In genomic region chr7:151439855-151440798, GRCh38 we compare ENCODE assay signal across 10 cellular contexts. TPM values are rescaled to one million over a fixed set of nuclear protein-coding genes. Genes with fewer than 3 reads are reported as not detected.
A peak's percentile ranks its signal among the peaks of the same experiment; 100 is the strongest.
DNase-seq lines count a peak whose midpoint lies in the region; ATAC-seq and TF ChIP-seq lines count a peak whose summit lies in the region.
"Had no signal": no experiment of that assay in that cellular context is flagged by ENCODE, and none has a peak within 500 bp of the region (broad histone marks: within the 10 kb centered on the region; RNA-seq: fewer than 3 reads in every experiment).

TSS of gene CRYGN (minus strand) at chr7:151440141. CDS start at chr7:151439917, 224 bp downstream.

- H4K20me1 ChIP-seq in smooth muscle cell (ENCODE audit: low read depth): no peaks in the 10 kb centered on the region

- peak within 1 kb of the TSS; percentile 2 for H3K4me3 Mint-ChIP-seq in activated T-helper 2 cell treated with anti-CD3 and anti-CD28 coated beads, Interferon-gamma antibody, Interleukin-2, Interleukin-4, amounts not matched to agents 10 μg/mL and 5 μg/mL and 100 μg/mL, durations not matched to agents 14 hours and 24 hours and 36 hours (ENCODE audit: low read depth)
- H3K4me3 Mint-ChIP-seq: T-helper 1 cell treated with Interleukin-12 subunit alpha and Interleukin-12 subunit beta and Interleukin-4 antibody, amounts not matched to agents 30 μg/mL and 1 μg/mL, for 36 hours had no signal

- H3K9me3 ChIP-seq in iPS DF 6.9 (ENCODE audit: control insufficient read depth, insufficient read depth, low read length) (no peaks in the 10 kb centered on the region), smooth muscle cell (replicated peaks; ENCODE audit: low read depth) (no peaks in the 10 kb centered on the region)

- no peaks in the 10 kb centered on the region for H3K27me3 ChIP-seq in iPS DF 6.9 (ENCODE audit: control insufficient read depth, insufficient read depth, low read length)
- H3K27me3 ChIP-seq in smooth muscle cell (ENCODE audit: low read depth): no peaks in the 10 kb centered on the region

- H3K27ac ChIP-seq in iPS DF 6.9 (ENCODE audit: low read length): no peak within 1 kb of the TSS
- no peak within 1 kb of the TSS for H3K27ac ChIP-seq in smooth muscle cell (ENCODE audit: low read depth)

- no peak within 1 kb of the TSS for H3K27ac Mint-ChIP-seq in activated T-helper 2 cell treated with anti-CD3 and anti-CD28 coated beads, Interferon-gamma antibody, Interleukin-2, Interleukin-4, amounts not matched to agents 10 μg/mL and 5 μg/mL and 100 μg/mL, durations not matched to agents 14 hours and 24 hours and 36 hours

- WGBS in iPS DF 6.9 (ENCODE audit: insufficient coverage, insufficient read length): no CpG with 5 or more reads among the region's 51 CpGs
- 10% methylated on average over 35 of the region's 51 CpGs for WGBS in smooth muscle cell (ENCODE audit: low lambda C conversion rate)

- peak within 1 kb of the TSS; percentile 92 for H2AFZ ChIP-seq in smooth muscle cell (ENCODE audit: low read depth)

- intact Hi-C loops in activated T-helper 2 cell treated with anti-CD3 and anti-CD28 coated beads, Interferon-gamma antibody, Interleukin-2, Interleukin-4, amounts not matched to agents 10 μg/mL and 5 μg/mL and 100 μg/mL, durations not matched to agents 14 hours and 24 hours and 36 hours (cut with micrococcal nuclease): no loop called here

- peak; percentile 10 for DNase-seq in DMS79 treated with DMSO at 0.1 percent for 48 hours (lab: John Stamatoyannopoulos, UW)
- no peak for DNase-seq in DMS79 (lab: John Stamatoyannopoulos, UW)
- DNase-seq in activated T-helper 2 cell treated with anti-CD3 and anti-CD28 coated beads, Interferon-gamma antibody, Interleukin-2, Interleukin-4, amounts not matched to agents 10 μg/mL and 5 μg/mL and 100 μg/mL, durations not matched to agents 14 hours and 24 hours and 36 hours (ENCODE audit: low spot score): no peak
- DNase-seq in iPS DF 6.9 (ENCODE audit: low read depth, low spot score): no peak
- DNase-seq in smooth muscle cell (lab: John Stamatoyannopoulos, UW; ENCODE audit: unreplicated experiment): no peak
- DNase-seq in T-helper 1 cell: no peak
- no peak for DNase-seq in GM20000 (ENCODE audit: low spot score)

- H3K4me3 ChIP-seq in iPS DF 6.9 (ENCODE audit: low read length) (peak within 1 kb of the TSS; percentile 46; the same call in 1 of the 2 replicates), smooth muscle cell (peak within 1 kb of the TSS; percentile 52)

- H3F3A ChIP-seq in smooth muscle cell (ENCODE audit: low read depth): peaks cover 9% of the 10 kb centered on the region

- ATAC-seq in HG03342 (IDR thresholded peaks at IDR 0.05; ENCODE audit: unreplicated experiment): no peak

- H3K4me1 Mint-ChIP-seq in activated T-helper 2 cell treated with anti-CD3 and anti-CD28 coated beads, Interferon-gamma antibody, Interleukin-2, Interleukin-4, amounts not matched to agents 10 μg/mL and 5 μg/mL and 100 μg/mL, durations not matched to agents 14 hours and 24 hours and 36 hours (ENCODE audit: low read depth): peaks cover 14% of the 10 kb centered on the region

- no peak within 1 kb of the TSS for H3K9ac ChIP-seq in smooth muscle cell (ENCODE audit: low read depth)

- H3K36me3 Mint-ChIP-seq in activated T-helper 2 cell treated with anti-CD3 and anti-CD28 coated beads, Interferon-gamma antibody, Interleukin-2, Interleukin-4, amounts not matched to agents 10 μg/mL and 5 μg/mL and 100 μg/mL, durations not matched to agents 14 hours and 24 hours and 36 hours (ENCODE audit: low read depth): no peaks in the 10 kb centered on the region

- H3K9me3 Mint-ChIP-seq in activated T-helper 2 cell treated with anti-CD3 and anti-CD28 coated beads, Interferon-gamma antibody, Interleukin-2, Interleukin-4, amounts not matched to agents 10 μg/mL and 5 μg/mL and 100 μg/mL, durations not matched to agents 14 hours and 24 hours and 36 hours: no peaks in the 10 kb centered on the region
- H3K9me3 Mint-ChIP-seq: T-helper 1 cell treated with Interleukin-12 subunit alpha and Interleukin-12 subunit beta and Interleukin-4 antibody, amounts not matched to agents 30 μg/mL and 1 μg/mL, for 36 hours had no signal

- H3K4me1 ChIP-seq in iPS DF 6.9 (ENCODE audit: control insufficient read depth, insufficient read depth, low read length) (peaks cover 3% of the 10 kb centered on the region; the same call in 1 of the 2 replicates), smooth muscle cell (ENCODE audit: low read depth) (peaks cover 5% of the 10 kb centered on the region)

- TF ChIP-seq CTCF in smooth muscle cell (IDR thresholded peaks at IDR 0.05; ENCODE audit: borderline replicate concordance, insufficient read depth, poor library complexity, severe bottlenecking) (no peak), GM20000 (IDR thresholded peaks at IDR 0.05; ENCODE audit: extremely low read depth, missing control alignments) (no peak)

- H3K79me2 ChIP-seq in smooth muscle cell (ENCODE audit: low read depth): no peaks in the 10 kb centered on the region

- H3K27me3 Mint-ChIP-seq in activated T-helper 2 cell treated with anti-CD3 and anti-CD28 coated beads, Interferon-gamma antibody, Interleukin-2, Interleukin-4, amounts not matched to agents 10 μg/mL and 5 μg/mL and 100 μg/mL, durations not matched to agents 14 hours and 24 hours and 36 hours (ENCODE audit: low read depth): peaks cover 1% of the 10 kb centered on the region

- H3K36me3 ChIP-seq in iPS DF 6.9 (ENCODE audit: control insufficient read depth, insufficient read depth, low read length): no peaks in the 10 kb centered on the region
- H3K36me3 ChIP-seq in smooth muscle cell (ENCODE audit: low read depth): no peaks in the 10 kb centered on the region

- H3K4me2 ChIP-seq in smooth muscle cell: peak within 1 kb of the TSS; percentile 92

RNA-seq across cellular contexts. Expression of gene CRYGN, which starts in this region (rescaled TPM):
- total RNA-seq in activated T-helper 2 cell treated with anti-CD3 and anti-CD28 coated beads, Interferon-gamma antibody, Interleukin-2, Interleukin-4, amounts not matched to agents 10 μg/mL and 5 μg/mL and 100 μg/mL, durations not matched to agents 14 hours and 24 hours and 36 hours: not detected in 2 replicates
- total RNA-seq in smooth muscle cell: not detected in 2 replicates
- 0.13 and 0.19 TPM in 2 replicates for polyA plus RNA-seq in smooth muscle cell
- total RNA-seq: A172 had no signal
